Comparison of ENCODE assay signal across 8 cellular contexts in genomic region chr17:63425478-63425877, GRCh38. TPM values are rescaled to one million over a fixed set of nuclear protein-coding genes. Genes with fewer than 3 reads are reported as not detected.
DNase-seq lines count a peak whose midpoint lies in the region; FAIRE-seq and TF ChIP-seq lines count a peak whose summit lies in the region.

No MANE protein-coding gene starts in this region.

- H3K9ac ChIP-seq in SK-N-MC (ENCODE audit: insufficient read length): no peak overlapping the region

- H3K9me3 ChIP-seq in A673 (ENCODE audit: low read depth, low read length, poor library complexity, severe bottlenecking) (no peaks in the 10 kb centered on the region), SK-N-MC (ENCODE audit: low read depth, low read length) (no peaks in the 10 kb centered on the region), vagina (no peaks in the 10 kb centered on the region)

- POLR2A ChIA-PET in A673 (lab: Charles Lee; ENCODE audit: low non-redundant PET): no interaction called here

- intact Hi-C loops in A673 (cut with micrococcal nuclease; ENCODE audit: unreplicated experiment) (loop anchor here (1.0 to 10.0 kb wide), 3 partner anchors 54 to 269 kb away; no protein-coding TSS in a partner anchor), vagina (cut with DNase I) (loop anchor here (5.0 kb wide), 1 partner anchor 187 kb away; no protein-coding TSS in a partner anchor)

- DNase-seq in A673 (ENCODE audit: low spot score) (peak; percentile 89), GM18507 (ENCODE audit: extremely low spot score, insufficient read length, low read depth) (peak; percentile 58), MV-4-11 (lab: John Stamatoyannopoulos, UW) (peak; percentile 52), SK-N-MC (ENCODE audit: low read depth, low spot score) (peak; percentile 78), globus pallidus (ENCODE audit: low spot score) (peak; percentile 74), pons (ENCODE audit: low spot score) (peak; percentile 84), vagina (ENCODE audit: extremely low spot score in 2 of 2) (peak in 1 of 2 donors; percentile 90)
- peak; percentile 70 for DNase-seq in activated naive CD4-positive, alpha-beta T cell treated with Interleukin-2 at 50 U/mL for 16 hours

- FAIRE-seq in GM18507 (lab: Jason Lieb, UNC): peak; percentile 54

- H3K36me3 ChIP-seq in A673 (ENCODE audit: insufficient read depth, low read length, poor library complexity, severe bottlenecking) (no peaks in the 10 kb centered on the region), SK-N-MC (ENCODE audit: insufficient read depth, low read length) (no peaks in the 10 kb centered on the region), vagina (peaks cover 0 to 4% of the 10 kb centered on the region in 2 donors)

- H3K4me3 ChIP-seq in A673 (ENCODE audit: low read depth, low read length, poor library complexity, severe bottlenecking): no peak overlapping the region
- no peak overlapping the region for H3K4me3 ChIP-seq in SK-N-MC
- H3K4me3 ChIP-seq in vagina: no peak overlapping the region

- no peaks in the 10 kb centered on the region for H3K27me3 ChIP-seq in A673 (replicated peaks; ENCODE audit: insufficient read depth, low read depth, low read length, poor library complexity)
- no peaks in the 10 kb centered on the region for H3K27me3 ChIP-seq in vagina

- TF ChIP-seq POLR2A in vagina (IDR thresholded peaks at IDR 0.05): no peak

- H3K27ac ChIP-seq in A673 (ENCODE audit: low read depth, low read length, poor library complexity, severe bottlenecking) (no peak overlapping the region), SK-N-MC (no peak overlapping the region), vagina (no peak overlapping the region)

- BruUV-seq in A673 (replicated peaks; lab: Mats Ljungman, UMichigan): no TSS peak

- CTCF ChIA-PET in A673 (lab: Charles Lee): interaction anchor here (0.6 to 1.9 kb wide), 16 partner anchors 10 to 444 kb away, joined by 3 to 38 read pairs (median 4); partner anchors contain the start of gene MAP3K3

- H3K4me1 ChIP-seq in A673 (ENCODE audit: insufficient read depth, low read length, poor library complexity, severe bottlenecking): no peaks in the 10 kb centered on the region
- no peaks in the 10 kb centered on the region for H3K4me1 ChIP-seq in vagina

- TF ChIP-seq CTCF in A673 (conservative IDR thresholded peaks at IDR 0.05; ENCODE audit: low read depth, low read length): peak; percentile 94
- TF ChIP-seq CTCF in vagina (IDR thresholded peaks at IDR 0.05): peak; percentile 94 to 97 (median 95)

RNA-seq across cellular contexts. Expression of gene CYB561, which starts 20.6 kb away (rescaled TPM):
- total RNA-seq in A673 (2021) (28.8 and 29.1 TPM in 2 replicates), vagina (46.2 TPM)

RNA-seq across cellular contexts. Expression of gene ACE, which starts 51.4 kb away (rescaled TPM):
- total RNA-seq in A673 (2021) (2.1 and 2.6 TPM in 2 replicates), vagina (9.6 TPM)
